Comparison of ENCODE assay signal across 21 cellular contexts in genomic region chr9:104948277-104948676, GRCh38. TPM values are rescaled to one million over a fixed set of nuclear protein-coding genes. Genes with fewer than 3 reads are reported as not detected.
DNase-seq lines count a peak whose midpoint lies in the region; ATAC-seq and TF ChIP-seq lines count a peak whose summit lies in the region.
"Had no signal": no experiment of that assay in that cellular context is flagged by ENCODE, and none has a peak within 500 bp of the region (broad histone marks: within the 10 kb centered on the region; RNA-seq: fewer than 3 reads in every experiment).

No MANE protein-coding gene starts in this region.

- no peaks in the 10 kb centered on the region for H4K20me1 ChIP-seq in GM23338 (replicated peaks; ENCODE audit: insufficient read depth)
- H4K20me1 ChIP-seq: BLaER1 had no signal

- no peak overlapping the region for H3K27ac Mint-ChIP-seq in activated T-cell treated with anti-CD3 and anti-CD28 coated beads, Interleukin-2, amount 50 U/mL, for 72 hours
- no peak overlapping the region for H3K27ac Mint-ChIP-seq in GM23338
- H3K27ac Mint-ChIP-seq: CD8-positive, alpha-beta memory T cell had no signal

- H2AFZ ChIP-seq in GM23338: peak overlapping the region; percentile 72; the same call in 1 of the 2 replicates
- H2AFZ ChIP-seq: PC-9 had no signal

- H3K4me1 Mint-ChIP-seq in activated T-cell treated with anti-CD3 and anti-CD28 coated beads, Interleukin-2, amount 50 U/mL, for 72 hours (ENCODE audit: low read depth): peaks cover 7% of the 10 kb centered on the region
- peaks cover 8% of the 10 kb centered on the region for H3K4me1 Mint-ChIP-seq in GM23338
- H3K4me1 Mint-ChIP-seq: CD8-positive, alpha-beta memory T cell had no signal

- H3F3A ChIP-seq in GM23338 (replicated peaks; ENCODE audit: low read depth): no peaks in the 10 kb centered on the region

- peak; percentile 58 to 88 for ATAC-seq in activated T-cell treated with anti-CD3 and anti-CD28 coated beads, Interleukin-2, amount 50 U/mL, for 72 hours (replicated peaks in 1 of 2)
- ATAC-seq in GM23338: no peak
- ATAC-seq in RWPE2 (ENCODE audit: low read depth): peak; percentile 60
- ATAC-seq in HG03108 (IDR thresholded peaks at IDR 0.05; ENCODE audit: unreplicated experiment): no peak

- TF ChIP-seq CTCF in GM23338 (conservative IDR thresholded peaks at IDR 0.05; ENCODE audit: low read depth in 2 of 2): no peak
- no peak for TF ChIP-seq CTCF in RWPE2 (IDR thresholded peaks at IDR 0.05; ENCODE audit: poor library complexity, severe bottlenecking)
- TF ChIP-seq CTCF in BE2C (IDR thresholded peaks at IDR 0.05; ENCODE audit: low read depth, low read length): no peak

- H3K27me3 ChIP-seq in GM23338 (ENCODE audit: insufficient read depth) (no peaks in the 10 kb centered on the region), RWPE2 (ENCODE audit: insufficient read depth, poor library complexity, severe bottlenecking) (no peaks in the 10 kb centered on the region), BE2C (no peaks in the 10 kb centered on the region)
- H3K27me3 ChIP-seq: BLaER1, SJSA1 had no signal

- H3K27me3 Mint-ChIP-seq in activated T-cell treated with anti-CD3 and anti-CD28 coated beads, Interleukin-2, amount 50 U/mL, for 72 hours (ENCODE audit: low read depth): no peaks in the 10 kb centered on the region
- peaks cover 2% of the 10 kb centered on the region for H3K27me3 Mint-ChIP-seq in GM23338 (ENCODE audit: insufficient read depth, low read depth, poor library complexity)

- H3K4me3 ChIP-seq in GM23338 (no peak overlapping the region), RWPE2 (ENCODE audit: severe bottlenecking) (no peak overlapping the region), BE2C (ENCODE audit: low read depth, low read length) (no peak overlapping the region)
- H3K4me3 ChIP-seq: BLaER1, PC-9, SJSA1 had no signal

- H3K79me2 ChIP-seq in GM23338 (replicated peaks; ENCODE audit: insufficient read depth): no peaks in the 10 kb centered on the region

- H3K36me3 Mint-ChIP-seq in activated T-cell treated with anti-CD3 and anti-CD28 coated beads, Interleukin-2, amount 50 U/mL, for 72 hours (ENCODE audit: insufficient read depth in 2 of 2): no peaks in the 10 kb centered on the region
- H3K36me3 Mint-ChIP-seq in GM23338 (ENCODE audit: low read depth): no peaks in the 10 kb centered on the region
- H3K36me3 Mint-ChIP-seq: CD8-positive, alpha-beta memory T cell had no signal

- no peak overlapping the region for H3K4me3 Mint-ChIP-seq in activated T-cell treated with anti-CD3 and anti-CD28 coated beads, Interleukin-2, amount 50 U/mL, for 72 hours
- H3K4me3 Mint-ChIP-seq in GM23338: no peak overlapping the region
- H3K4me3 Mint-ChIP-seq: CD8-positive, alpha-beta memory T cell had no signal

- no peak overlapping the region for H3K4me2 ChIP-seq in GM23338
- H3K4me2 ChIP-seq: BLaER1, PC-9 had no signal

- DNase-seq in activated T-cell treated with anti-CD3 and anti-CD28 coated beads, Interleukin-2, amount 50 U/mL, for 72 hours: no peak
- DNase-seq in activated T-cell treated with anti-CD3 and anti-CD28 coated beads, Interleukin-2, amount 50 U/mL, for 48 hours: no peak
- no peak for DNase-seq in GM23338 (ENCODE audit: low spot score)
- DNase-seq in RWPE2 (ENCODE audit: low spot score): no peak
- peak; percentile 60 for DNase-seq in foreskin melanocyte
- DNase-seq in BE2C: no peak
- DNase-seq in stimulated activated CD4-positive, alpha-beta T cell treated with anti-CD3 and anti-CD28 coated beads, Interleukin-12 subunit alpha, Interleukin-12 subunit beta, amount 100 ng/mL, for 4 hours: no peak
- DNase-seq: CD8-positive, alpha-beta memory T cell; DMS53; Kasumi-1; NCI-H1417; NCI-H187; NCI-H2107; NCI-H2227 treated with DMSO at 0.1 percent for 48 hours; NCI-H524; NCI-H82 had no signal

- no peaks in the 10 kb centered on the region for H3K9me3 Mint-ChIP-seq in activated T-cell treated with anti-CD3 and anti-CD28 coated beads, Interleukin-2, amount 50 U/mL, for 72 hours
- H3K9me3 Mint-ChIP-seq in GM23338: no peaks in the 10 kb centered on the region
- H3K9me3 Mint-ChIP-seq: CD8-positive, alpha-beta memory T cell had no signal

- H3K36me3 ChIP-seq in GM23338 (ENCODE audit: insufficient read depth) (no peaks in the 10 kb centered on the region), RWPE2 (ENCODE audit: low read depth) (no peaks in the 10 kb centered on the region), BE2C (no peaks in the 10 kb centered on the region)
- H3K36me3 ChIP-seq: BLaER1, SJSA1 had no signal

- H3K27ac ChIP-seq in GM23338 (ENCODE audit: low read depth): no peak overlapping the region
- no peak overlapping the region for H3K27ac ChIP-seq in RWPE2 (ENCODE audit: poor library complexity, severe bottlenecking)
- H3K27ac ChIP-seq: BLaER1, PC-9, RWPE1, SJSA1 had no signal

- H3K9me3 ChIP-seq in RWPE2 (ENCODE audit: severe bottlenecking): no peaks in the 10 kb centered on the region
- no peaks in the 10 kb centered on the region for H3K9me3 ChIP-seq in BE2C
- H3K9me3 ChIP-seq: BLaER1, SJSA1 had no signal

- peaks cover 7% of the 10 kb centered on the region for H3K4me1 ChIP-seq in GM23338 (ENCODE audit: insufficient read depth)
- peaks cover 4% of the 10 kb centered on the region for H3K4me1 ChIP-seq in RWPE2 (ENCODE audit: insufficient read depth, poor library complexity, severe bottlenecking)
- H3K4me1 ChIP-seq in BE2C: no peaks in the 10 kb centered on the region

- no peaks in the 10 kb centered on the region for H3K9me2 ChIP-seq in GM23338 (ENCODE audit: insufficient read depth)

TF ChIP-seq in GM23338, 12 proteins besides CTCF, POLR2A, EP300 and RAD21 (continues in another document):
- TF ChIP-seq NANOG (IDR thresholded peaks at IDR 0.05; ENCODE audit: borderline replicate concordance) (no peak), REST (IDR thresholded peaks at IDR 0.05; ENCODE audit: unreplicated experiment) (no peak)

RNA-seq across cellular contexts. Expression of gene ABCA1, which starts 20.3 kb away (rescaled TPM):
- 10 to 100 TPM; 12.4 to 19.5 TPM for total RNA-seq in activated T-cell treated with anti-CD3 and anti-CD28 coated beads, Interleukin-2, amount 50 U/mL, for 72 hours
- total RNA-seq in GM23338 (2014; rRNA removed; shearing (Covaris generic)): 2.8 and 2.9 TPM in 2 replicates
- polyA plus RNA-seq in GM23338 (2016; fragmentation: Nextera tagmentation; extraction: Ambion mirVana): 1.1 and 1.4 TPM in 2 replicates
- polyA plus RNA-seq in BE2C (2012; ENCODE audit: insufficient read depth, insufficient read length, low read depth): 1.6 TPM
- polyA plus RNA-seq: CD8-positive, alpha-beta memory T cell had no signal

Comparison
In these comparisons a context has a peak if more than half of its experiments do, and no peak if none do; other contexts are left out.
1. ATAC-seq: peak in activated T-cell treated with anti-CD3 and anti-CD28 coated beads, Interleukin-2, amount 50 U/mL, for 72 hours (2 of 2) and RWPE2 (single experiment); none in GM23338 (single experiment) and HG03108 (single experiment).